Comparison of ENCODE assay signal across 1 cellular context in genomic region chr1:77925966-77926365, GRCh38.
TF ChIP-seq lines count a peak whose summit lies in the region.

No MANE protein-coding gene starts in this region.

TF ChIP-seq in K562, 482 proteins besides CTCF, POLR2A, EP300 and RAD21:
- TF ChIP-seq RCOR1 (IDR thresholded peaks at IDR 0.05; ENCODE audit: borderline replicate concordance in 1 of 2, low read depth in 2 of 2, low read length in 2 of 2) (no peak), MITF (IDR thresholded peaks at IDR 0.05) (no peak), FOXA1 (IDR thresholded peaks at IDR 0.05; ENCODE audit: borderline replicate concordance) (no peak), SP2 (IDR thresholded peaks at IDR 0.05; ENCODE audit: extremely low read depth, low read depth, low read length, poor library complexity, severe bottlenecking) (no peak), SPI1 (IDR thresholded peaks at IDR 0.05; ENCODE audit: borderline replicate concordance, low read depth, low read length) (no peak), ZNF449 (CRISPR knock-in tag; IDR thresholded peaks at IDR 0.05) (no peak), SRSF9 (IDR thresholded peaks at IDR 0.05; ENCODE audit: borderline replicate concordance, low read depth, low read length) (no peak), TCFL5 (CRISPR knock-in tag; conservative IDR thresholded peaks at IDR 0.05) (no peak)
